In the genomic region with DNA sequence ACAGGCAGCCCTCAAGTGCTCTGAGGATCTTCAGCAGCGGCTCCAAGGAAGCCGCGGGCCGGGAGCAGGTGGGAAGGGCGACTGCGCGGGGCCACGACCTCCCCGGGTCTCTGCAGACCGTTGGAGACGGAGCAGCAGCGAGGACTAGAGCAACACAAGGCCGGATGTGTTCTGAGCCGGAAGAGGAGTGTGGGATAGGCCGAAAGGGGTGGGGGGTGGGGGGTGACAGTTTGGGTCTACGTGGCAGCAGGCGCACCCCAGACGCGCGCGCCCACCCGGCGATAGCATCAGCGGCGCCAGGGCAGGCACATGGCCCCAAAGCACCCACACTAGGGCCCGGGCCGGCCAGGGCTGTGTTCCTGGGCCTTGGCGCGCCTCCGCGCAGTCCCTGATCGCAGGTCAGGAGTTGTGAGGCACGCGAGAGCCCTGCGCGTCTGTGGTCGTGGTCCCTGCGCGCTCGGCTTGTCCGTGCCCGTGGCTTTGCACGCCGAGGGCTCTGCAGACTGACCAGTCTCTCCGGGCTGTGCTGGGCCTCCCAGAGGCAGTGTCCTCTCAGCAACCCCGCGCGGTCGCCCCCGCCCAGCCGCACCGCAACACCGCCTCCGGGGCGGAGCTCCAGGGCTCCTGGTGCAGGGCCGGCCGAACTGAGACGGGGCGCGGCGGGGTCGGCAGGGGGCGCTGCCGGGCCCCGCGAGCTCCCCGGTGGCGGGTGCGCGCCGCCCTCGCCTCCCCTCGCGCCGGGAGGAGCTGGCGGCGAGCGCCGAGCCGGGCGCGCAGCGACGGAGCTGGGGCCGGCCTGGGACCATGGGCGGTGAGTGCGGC, we compare ENCODE assay signal across 8 cellular contexts. TPM values are rescaled to one million over a fixed set of nuclear protein-coding genes. Genes with fewer than 3 reads are reported as not detected.
DNase-seq lines count a peak whose midpoint lies in the region; ATAC-seq and TF ChIP-seq lines count a peak whose summit lies in the region.

A gene with protein sequence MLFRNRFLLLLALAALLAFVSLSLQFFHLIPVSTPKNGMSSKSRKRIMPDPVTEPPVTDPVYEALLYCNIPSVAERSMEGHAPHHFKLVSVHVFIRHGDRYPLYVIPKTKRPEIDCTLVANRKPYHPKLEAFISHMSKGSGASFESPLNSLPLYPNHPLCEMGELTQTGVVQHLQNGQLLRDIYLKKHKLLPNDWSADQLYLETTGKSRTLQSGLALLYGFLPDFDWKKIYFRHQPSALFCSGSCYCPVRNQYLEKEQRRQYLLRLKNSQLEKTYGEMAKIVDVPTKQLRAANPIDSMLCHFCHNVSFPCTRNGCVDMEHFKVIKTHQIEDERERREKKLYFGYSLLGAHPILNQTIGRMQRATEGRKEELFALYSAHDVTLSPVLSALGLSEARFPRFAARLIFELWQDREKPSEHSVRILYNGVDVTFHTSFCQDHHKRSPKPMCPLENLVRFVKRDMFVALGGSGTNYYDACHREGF (plus strand): TSS at position 725 of the 822 bp plus-strand sequence. CDS start 28,351 bp downstream, outside the sequence.

- peak within 1 kb of the TSS; percentile 94 for H3K4me3 Mint-ChIP-seq in activated CD4-positive, alpha-beta T cell treated with anti-CD3 and anti-CD28 coated beads for 36 hours

- H3K36me3 Mint-ChIP-seq in activated CD4-positive, alpha-beta T cell treated with anti-CD3 and anti-CD28 coated beads for 36 hours (ENCODE audit: low read depth) = peaks cover 11% of the 10 kb centered on the region

- peak; percentile 41 to 79 for TF ChIP-seq CTCF in left lung (IDR thresholded peaks at IDR 0.05)

- H3K27ac ChIP-seq in cingulate gyrus (ENCODE audit: low read depth, low read length) (peak within 1 kb of the TSS; percentile 69), left lung (peak within 1 kb of the TSS; percentile 81 to 89)

- no peaks in the 10 kb centered on the region for H3K27me3 ChIP-seq in left lung

- H3K9me3 Mint-ChIP-seq in activated CD4-positive, alpha-beta T cell treated with anti-CD3 and anti-CD28 coated beads for 36 hours (ENCODE audit: low read depth) = no peaks in the 10 kb centered on the region

- no peaks in the 10 kb centered on the region for H3K27me3 Mint-ChIP-seq in activated CD4-positive, alpha-beta T cell treated with anti-CD3 and anti-CD28 coated beads for 36 hours

- peak; percentile 76 for TF ChIP-seq POLR2A in GM18951 (IDR thresholded peaks at IDR 0.05; ENCODE audit: extremely low read depth, insufficient read depth, insufficient read length)

- POLR2A ChIA-PET in activated CD4-positive, alpha-beta T cell treated with anti-CD3 and anti-CD28 coated beads for 36 hours (lab: Charles Lee) = interaction anchor here (0.8 to 1.5 kb wide), 8 partner anchors 12 to 288 kb away, joined by 3 to 9 read pairs (median 4); a partner anchor contains a TSS

- in situ Hi-C loops in GM18951 (cut with MboI; ENCODE audit: low sequenced_read_pairs, unreplicated experiment) = no loop called here

- intact Hi-C loops in activated CD4-positive, alpha-beta T cell treated with anti-CD3 and anti-CD28 coated beads for 36 hours (cut with DNase I, micrococcal nuclease) = loop anchor here (1.0 to 10.0 kb wide), 13 partner anchors 25 to 1843 kb away; a partner anchor contains a TSS
- intact Hi-C loops in left lung (cut with DNase I) = loop anchor here in 1 of 2 donors (10.0 kb wide), 1 partner anchor 53 kb away; no protein-coding TSS in a partner anchor

- H3K9me3 ChIP-seq in left lung = no peaks in the 10 kb centered on the region

- peak within 1 kb of the TSS; percentile 74 to 90 for H3K4me3 ChIP-seq in left lung

- ATAC-seq in HG03175 (IDR thresholded peaks at IDR 0.05; ENCODE audit: unreplicated experiment) = peak; percentile 95
- peak; percentile 92 for ATAC-seq in activated CD4-positive, alpha-beta T cell treated with anti-CD3 and anti-CD28 coated beads for 36 hours
- ATAC-seq in left lung = peak; percentile 96

- CTCF ChIA-PET in activated CD4-positive, alpha-beta T cell treated with anti-CD3 and anti-CD28 coated beads for 36 hours (lab: Charles Lee) = interaction anchor here (0.5 to 3.1 kb wide), 29 partner anchors 10 to 405 kb away, joined by 3 to 42 read pairs (median 5); no protein-coding TSS in a partner anchor

- H3K4me1 Mint-ChIP-seq in activated CD4-positive, alpha-beta T cell treated with anti-CD3 and anti-CD28 coated beads for 36 hours = peaks cover 48% of the 10 kb centered on the region

- peaks cover 0 to 32% of the 10 kb centered on the region in 2 donors for H3K4me1 ChIP-seq in left lung

- no peaks in the 10 kb centered on the region for H3K36me3 ChIP-seq in left lung

- H3K27ac Mint-ChIP-seq in activated CD4-positive, alpha-beta T cell treated with anti-CD3 and anti-CD28 coated beads for 36 hours = peak within 1 kb of the TSS; percentile 98

- peak; percentile 92 for DNase-seq in Ammon's horn (ENCODE audit: low spot score)
- peak; percentile 43 for DNase-seq in NCI-H345 treated with DMSO at 0.1 percent for 48 hours (lab: John Stamatoyannopoulos, UW; ENCODE audit: unreplicated experiment)
- peak; percentile 95 for DNase-seq in activated CD4-positive, alpha-beta T cell treated with anti-CD3 and anti-CD28 coated beads for 36 hours
- DNase-seq in left lung = peak; percentile 96 to 100
- peak; percentile 86 to 90 for DNase-seq in stimulated activated CD4-positive, alpha-beta T cell treated with anti-CD3 and anti-CD28 coated beads, Interleukin-2, amount 100 ng/mL, for 48 hours

RNA-seq across cellular contexts. Expression of the gene that starts here (rescaled TPM):
- 10 to 100 TPM; 10.3 to 12.2 TPM for total RNA-seq in activated CD4-positive, alpha-beta T cell treated with anti-CD3 and anti-CD28 coated beads for 36 hours
- 10 to 100 TPM; 11.6 to 14.3 TPM for total RNA-seq in left lung

Comparison
In these comparisons a context has a peak if more than half of its experiments do, and no peak if none do; other contexts are left out.
1. Peak in every context shown above with its lines: DNase-seq, ATAC-seq, H3K4me3 ChIP-seq and H3K27ac ChIP-seq.
2. DNase-seq: peak in every context shown above with its lines; median percentile 98 in left lung; 95 in activated CD4-positive, alpha-beta T cell treated with anti-CD3 and anti-CD28 coated beads for 36 hours; 92 in Ammon's horn; 88 in stimulated activated CD4-positive, alpha-beta T cell treated with anti-CD3 and anti-CD28 coated beads, Interleukin-2, amount 100 ng/mL, for 48 hours; 43 in NCI-H345 treated with DMSO at 0.1 percent for 48 hours.